ENCODE assay signal across 15 cellular contexts in genomic region chr12:12028668-12029402, GRCh38. TPM values are rescaled to one million over a fixed set of nuclear protein-coding genes. Genes with fewer than 3 reads are reported as not detected.
"Had no signal": no experiment of that assay in that cellular context is flagged by ENCODE, and none has a peak within 500 bp of the region (broad histone marks: within the 10 kb centered on the region; RNA-seq: fewer than 3 reads in every experiment).

No MANE protein-coding gene starts in this region.

- FAIRE-seq: kidney had no signal

- H3K4me3 Mint-ChIP-seq: activated CD8-positive, alpha-beta memory T cell treated with anti-CD3 and anti-CD28 coated beads, Interleukin-2, amount 10 ng/mL, durations not matched to agents 7 days and 5 days; activated T-cell treated with anti-CD3 and anti-CD28 coated beads, Interleukin-2, amount 50 U/mL, for 4 hours; effector memory CD8-positive, alpha-beta T cell; memory B cell; nephron had no signal

- H3K27ac Mint-ChIP-seq: activated CD8-positive, alpha-beta memory T cell treated with anti-CD3 and anti-CD28 coated beads, Interleukin-2, amount 10 ng/mL, durations not matched to agents 7 days and 5 days; effector memory CD8-positive, alpha-beta T cell; memory B cell; nephron had no signal

- DNase-seq: activated CD4-positive, alpha-beta T cell treated with anti-CD3 and anti-CD28 coated beads for 48 hours; activated CD8-positive, alpha-beta memory T cell treated with anti-CD3 and anti-CD28 coated beads, Interleukin-2, amount 10 ng/mL, durations not matched to agents 7 days and 5 days; activated T-cell treated with anti-CD3 and anti-CD28 coated beads, Interleukin-2, amount 50 U/mL, for 4 hours; central memory CD4-positive, alpha-beta T cell; effector memory CD8-positive, alpha-beta T cell; kidney; left ventricle myocardium inferior; occipital lobe; sigmoid colon; stimulated activated CD4-positive, alpha-beta T cell treated with anti-CD3 and anti-CD28 coated beads, Interleukin-2, amount 100 ng/mL, for 48 hours; stimulated activated CD8-positive, alpha-beta memory T cell treated with anti-CD3 and anti-CD28 coated beads, Interleukin-4, amount 100 ng/mL, for 48 hours; T-helper 9 cell had no signal

- H3K9me3 Mint-ChIP-seq: memory B cell had no signal

- ATAC-seq: activated CD8-positive, alpha-beta memory T cell treated with anti-CD3 and anti-CD28 coated beads, Interleukin-2, amount 10 ng/mL, durations not matched to agents 7 days and 5 days; activated T-cell treated with anti-CD3 and anti-CD28 coated beads, Interleukin-2, amount 50 U/mL, for 4 hours; effector memory CD8-positive, alpha-beta T cell had no signal

- H3K27me3 Mint-ChIP-seq: activated CD8-positive, alpha-beta memory T cell treated with anti-CD3 and anti-CD28 coated beads, Interleukin-2, amount 10 ng/mL, durations not matched to agents 7 days and 5 days; effector memory CD8-positive, alpha-beta T cell; memory B cell had no signal

RNA-seq across cellular contexts. Expression of gene BCL2L14, which starts 41.9 kb away (rescaled TPM):
- total RNA-seq: epithelial cell of proximal tubule, left ventricle myocardium inferior, occipital lobe, sigmoid colon had no signal
